Comparison of ENCODE assay signal across 12 cellular contexts in the genomic region with DNA sequence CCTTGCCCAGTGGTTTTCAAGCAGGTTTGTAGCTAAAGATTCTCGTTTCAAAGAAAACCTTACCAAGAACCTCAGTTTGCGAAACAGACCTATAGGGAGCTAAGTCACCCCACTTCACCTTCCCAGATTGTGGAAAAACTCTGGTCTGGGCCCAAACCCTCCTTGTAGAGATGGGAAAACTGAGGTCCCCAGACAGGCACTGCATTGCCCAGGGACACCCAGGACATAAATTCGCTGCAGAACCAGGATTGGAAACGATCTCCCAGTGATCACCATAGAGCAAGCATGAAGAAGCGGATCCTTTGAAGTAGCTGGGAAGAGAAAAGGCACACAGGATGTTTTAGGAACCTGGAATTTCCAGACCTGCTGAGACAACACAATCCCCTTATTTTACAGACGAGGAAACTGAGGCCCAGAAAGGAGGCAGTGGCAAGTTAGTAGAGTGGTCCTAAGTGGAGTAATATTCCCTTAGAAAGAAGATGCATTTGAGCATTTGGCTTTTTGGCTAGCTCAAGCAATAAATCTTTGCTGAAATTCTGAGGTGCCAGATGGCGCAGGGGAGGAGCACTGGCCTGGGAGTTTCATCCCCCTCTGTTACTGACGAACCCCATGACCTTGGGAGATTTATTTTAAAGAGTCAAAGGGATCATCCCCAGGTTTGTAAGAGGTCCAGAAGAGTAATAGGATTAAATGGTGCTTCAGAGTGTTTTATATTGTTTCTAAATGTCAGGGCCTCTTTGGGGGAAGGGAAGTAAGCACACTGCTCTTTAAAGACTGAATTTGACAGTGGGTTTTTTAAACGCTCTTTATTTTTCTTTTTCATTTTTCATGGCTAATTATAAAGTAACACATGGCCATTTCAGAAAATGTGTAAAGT.
DNase-seq lines count a peak whose midpoint lies in the region; ATAC-seq, FAIRE-seq and TF ChIP-seq lines count a peak whose summit lies in the region.
"Had no signal": no experiment of that assay in that cellular context is flagged by ENCODE, and none has a peak within 500 bp of the region (broad histone marks: within the 10 kb centered on the region; RNA-seq: fewer than 3 reads in every experiment).

No MANE protein-coding gene starts in this region.

- no peaks in the 10 kb centered on the region for H3K79me2 ChIP-seq in fibroblast of lung (ENCODE audit: control insufficient read depth, insufficient read depth, low read length)

- peak; percentile 50 for FAIRE-seq in GM12892 (lab: Jason Lieb, UNC)

- peak overlapping the region in 3 of 4 experiments; percentile 31 to 59 (median 43) for H3K4me3 ChIP-seq in fibroblast of lung (replicated peaks in 1 of 4; ENCODE audit: control extremely low read depth in 1 of 4, insufficient read depth in 1 of 4, low read depth in 3 of 4, low read length in 4 of 4)
- H3K4me3 ChIP-seq in spleen: peak overlapping the region in 5 of 8 donors; percentile 9 to 60 (median 28)
- H3K4me3 ChIP-seq: lung had no signal

- TF ChIP-seq CTCF in RWPE1 (conservative IDR thresholded peaks at IDR 0.05; ENCODE audit: low read depth): no peak
- no peak for TF ChIP-seq CTCF in fibroblast of lung (conservative IDR thresholded peaks at IDR 0.05 in 1 of 2, IDR thresholded peaks at IDR 0.05 in 1 of 2; ENCODE audit: low read depth in 1 of 2, low read length in 2 of 2)
- TF ChIP-seq CTCF in spleen (IDR thresholded peaks at IDR 0.05 in 8 of 11, conservative IDR thresholded peaks at IDR 0.05 in 3 of 11): no peak

- H3K4me1 Mint-ChIP-seq in activated naive CD8-positive, alpha-beta T cell treated with anti-CD3 and anti-CD28 coated beads, Interleukin-2, amount 50 U/mL, for 24 hours: peaks cover 8% of the 10 kb centered on the region

- ATAC-seq in GM18502 (IDR thresholded peaks at IDR 0.05; ENCODE audit: poor library complexity, unreplicated experiment) (no peak), GM18511 (IDR thresholded peaks at IDR 0.05; ENCODE audit: unreplicated experiment) (no peak)
- no peak for ATAC-seq in activated naive CD8-positive, alpha-beta T cell treated with anti-CD3 and anti-CD28 coated beads, Interleukin-2, amount 50 U/mL, for 24 hours

- H3K27ac Mint-ChIP-seq in activated naive CD8-positive, alpha-beta T cell treated with anti-CD3 and anti-CD28 coated beads, Interleukin-2, amount 50 U/mL, for 24 hours: no peak overlapping the region

- peak overlapping the region; percentile 94 for H3K4me2 ChIP-seq in fibroblast of lung (ENCODE audit: extremely low read depth, insufficient read depth, low read length)

- no peaks in the 10 kb centered on the region for H3K36me3 Mint-ChIP-seq in activated naive CD8-positive, alpha-beta T cell treated with anti-CD3 and anti-CD28 coated beads, Interleukin-2, amount 50 U/mL, for 24 hours (ENCODE audit: low read depth)

- H3K27me3 Mint-ChIP-seq in activated naive CD8-positive, alpha-beta T cell treated with anti-CD3 and anti-CD28 coated beads, Interleukin-2, amount 50 U/mL, for 24 hours: peaks cover 25% of the 10 kb centered on the region

- H3K9me3 ChIP-seq in fibroblast of lung (ENCODE audit: control insufficient read depth, insufficient read depth, low read depth, low read length): no peaks in the 10 kb centered on the region
- H3K9me3 ChIP-seq in spleen: no peaks in the 10 kb centered on the region

- no peaks in the 10 kb centered on the region for H3K4me1 ChIP-seq in fibroblast of lung (ENCODE audit: control insufficient read depth, extremely low read depth, insufficient read depth, low read length)
- H3K4me1 ChIP-seq in spleen: peaks cover 0 to 16% (median 13%) of the 10 kb centered on the region in 6 donors

- H2AFZ ChIP-seq in fibroblast of lung (ENCODE audit: low read length): peak overlapping the region; percentile 57

- CTCF ChIA-PET in RWPE1 (lab: Yijun Ruan, JAX): no interaction called here

- H3K4me3 Mint-ChIP-seq in activated naive CD8-positive, alpha-beta T cell treated with anti-CD3 and anti-CD28 coated beads, Interleukin-2, amount 50 U/mL, for 24 hours: no peak overlapping the region

- POLR2A ChIA-PET in RWPE1 (lab: Yijun Ruan, JAX; ENCODE audit: low non-redundant PET): interaction anchor here (0.6 kb wide), 1 partner anchor 44 kb away, joined by 3 read pairs; no protein-coding TSS in a partner anchor

- no peaks in the 10 kb centered on the region for H4K20me1 ChIP-seq in fibroblast of lung (ENCODE audit: control insufficient read depth, extremely low read depth, insufficient read depth, low read length)

- no peak for DNase-seq in GM12892 (ENCODE audit: insufficient read length)
- DNase-seq in RWPE1 (ENCODE audit: low spot score): no peak
- no peak for DNase-seq in fibroblast of lung (ENCODE audit: low read depth in 2 of 2)
- no peak for DNase-seq in spleen
- DNase-seq in activated naive CD8-positive, alpha-beta T cell treated with anti-CD3 and anti-CD28 coated beads, Interleukin-2, amount 50 U/mL, for 24 hours: no peak
- no peak for DNase-seq in dedifferentiated amniotic fluid mesenchymal stem cell (ENCODE audit: extremely low spot score)
- DNase-seq: activated CD4-positive, CD25-positive, alpha-beta regulatory T cell treated with anti-CD3 and anti-CD28 coated beads, Interleukin-2, amount 50 U/mL, for 72 hours; central memory CD4-positive, alpha-beta T cell; NCI-H187 treated with DMSO at 0.1 percent for 48 hours had no signal

- H3K27me3 ChIP-seq in fibroblast of lung (ENCODE audit: control insufficient read depth, insufficient read depth, low read length) (no peaks in the 10 kb centered on the region), spleen (replicated peaks in 1 of 7) (peaks cover 0 to 18% (median 0%) of the 10 kb centered on the region in 7 donors)

- 58 to 71% (median 67%) methylated on average over 9 of the region's 9 CpGs for WGBS in spleen, 5 donors

- no peak overlapping the region for H3K9ac ChIP-seq in fibroblast of lung (ENCODE audit: insufficient read depth, low read length)

- H3K9me3 Mint-ChIP-seq in activated naive CD8-positive, alpha-beta T cell treated with anti-CD3 and anti-CD28 coated beads, Interleukin-2, amount 50 U/mL, for 24 hours: no peaks in the 10 kb centered on the region

- H3K27ac ChIP-seq in RWPE1: peak overlapping the region; percentile 40; the same call in 1 of the 2 replicates
- no peak overlapping the region for H3K27ac ChIP-seq in fibroblast of lung (ENCODE audit: insufficient read depth, low read length)
- H3K27ac ChIP-seq in spleen: no peak overlapping the region

- H3K36me3 ChIP-seq in fibroblast of lung (ENCODE audit: control insufficient read depth, insufficient read depth, low read length): no peaks in the 10 kb centered on the region
- no peaks in the 10 kb centered on the region for H3K36me3 ChIP-seq in spleen

- intact Hi-C loops in spleen (cut with DNase I; ENCODE audit: low total_unique reads): no loop called here

- TF ChIP-seq POLR2A in GM12892 (IDR thresholded peaks at IDR 0.05; ENCODE audit: low read depth, low read length) (no peak), spleen (IDR thresholded peaks at IDR 0.05) (no peak)
